ENCODE assay signal across 14 cellular contexts in genomic region chr2:71789556-71790219, GRCh38.
DNase-seq lines count a peak whose midpoint lies in the region; ATAC-seq and TF ChIP-seq lines count a peak whose summit lies in the region.
"Had no signal": no experiment of that assay in that cellular context is flagged by ENCODE, and none has a peak within 500 bp of the region (broad histone marks: within the 10 kb centered on the region; RNA-seq: fewer than 3 reads in every experiment).

No MANE protein-coding gene starts in this region.

- no peak overlapping the region for H3K27ac Mint-ChIP-seq in endodermal cell
- H3K27ac Mint-ChIP-seq in T-helper 2 cell treated with Interferon-gamma antibody and Interleukin-4, amounts not matched to agents 5 μg/mL and 100 μg/mL, for 36 hours, result no peak overlapping the region
- H3K27ac Mint-ChIP-seq: activated CD4-positive, alpha-beta T cell treated with anti-CD3 and anti-CD28 coated beads, Interleukin-2, amount 10 ng/mL, durations not matched to agents 24 days and 14 days; activated T-cell treated with anti-CD3 and anti-CD28 coated beads, Interleukin-2, amount 50 U/mL, for 72 hours had no signal

- H3K4me2 ChIP-seq in KMS-11, result no peak overlapping the region

- H2AFZ ChIP-seq in KMS-11 (ENCODE audit: low read depth), result no peak overlapping the region

- no peak overlapping the region for H3K27ac ChIP-seq in KMS-11
- H3K27ac ChIP-seq in endodermal cell (ENCODE audit: low read depth, low read length), result no peak overlapping the region
- H3K27ac ChIP-seq: Peyer's patch, tibial artery had no signal

- H3K27me3 ChIP-seq in KMS-11 (ENCODE audit: insufficient read depth, low read depth) (no peaks in the 10 kb centered on the region), endodermal cell (ENCODE audit: control insufficient read depth, insufficient read depth, low read length, poor library complexity, severe bottlenecking) (no peaks in the 10 kb centered on the region)
- H3K27me3 ChIP-seq: Peyer's patch, tibial artery had no signal

- DNase-seq in NCI-H82 (lab: John Stamatoyannopoulos, UW) (peak; percentile 3), NCI-H82 treated with DMSO at 0.1 percent for 48 hours (lab: John Stamatoyannopoulos, UW; ENCODE audit: unreplicated experiment) (no peak), endodermal cell (peak; percentile 42), T-helper 1 cell (no peak), Right ventricle myocardium inferior (ENCODE audit: missing footprints) (no peak)
- DNase-seq in stimulated activated CD8-positive, alpha-beta memory T cell treated with anti-CD3 and anti-CD28 coated beads, Interleukin-4, amount 100 ng/mL, for 48 hours, result peak; percentile 0
- no peak for DNase-seq in T-helper 2 cell treated with Interferon-gamma antibody and Interleukin-4, amounts not matched to agents 5 μg/mL and 100 μg/mL, for 36 hours (ENCODE audit: low spot score)
- DNase-seq: activated CD4-positive, alpha-beta T cell treated with anti-CD3 and anti-CD28 coated beads, Interleukin-2, amount 10 ng/mL, durations not matched to agents 24 days and 14 days; activated T-cell treated with anti-CD3 and anti-CD28 coated beads, Interleukin-2, amount 50 U/mL, for 72 hours; NCI-H1436; Peyer's patch; T-helper 2 cell had no signal

- H3K36me3 Mint-ChIP-seq in endodermal cell (ENCODE audit: low read depth), result no peaks in the 10 kb centered on the region
- no peaks in the 10 kb centered on the region for H3K36me3 Mint-ChIP-seq in T-helper 2 cell treated with Interferon-gamma antibody and Interleukin-4, amounts not matched to agents 5 μg/mL and 100 μg/mL, for 36 hours (ENCODE audit: low read depth)

- 90 to 94% methylated on average over 11 to 14 of the region's 14 CpGs for WGBS in endodermal cell (ENCODE audit: insufficient coverage in 1 of 2, insufficient read length in 1 of 2), 2 experiments

- TF ChIP-seq CTCF in KMS-11 (conservative IDR thresholded peaks at IDR 0.05; ENCODE audit: low read depth, low read length) (0 out of 2 replicates have a peak, but pooled peaks have one; percentile 16), endodermal cell (conservative IDR thresholded peaks at IDR 0.05) (peak; percentile 37)

- no peak for ATAC-seq in Right ventricle myocardium inferior
- ATAC-seq: activated T-cell treated with anti-CD3 and anti-CD28 coated beads, Interleukin-2, amount 50 U/mL, for 72 hours had no signal

- peaks cover 9% of the 10 kb centered on the region for H3K4me1 Mint-ChIP-seq in endodermal cell
- no peaks in the 10 kb centered on the region for H3K4me1 Mint-ChIP-seq in T-helper 2 cell treated with Interferon-gamma antibody and Interleukin-4, amounts not matched to agents 5 μg/mL and 100 μg/mL, for 36 hours (ENCODE audit: low read depth)
- H3K4me1 Mint-ChIP-seq: activated CD4-positive, alpha-beta T cell treated with anti-CD3 and anti-CD28 coated beads, Interleukin-2, amount 10 ng/mL, durations not matched to agents 24 days and 14 days had no signal

- H4K20me1 ChIP-seq in KMS-11 (ENCODE audit: insufficient read depth), result no peaks in the 10 kb centered on the region

- H3K4me3 ChIP-seq in KMS-11 (IDR thresholded peaks at IDR 0.05; ENCODE audit: insufficient read depth, low read depth, low read length) (no peak overlapping the region), endodermal cell (ENCODE audit: low read length) (no peak overlapping the region)
- H3K4me3 ChIP-seq: Peyer's patch, tibial artery had no signal

- intact Hi-C loops in Right ventricle myocardium inferior (cut with DNase I), result no loop called here

- H3K4me1 ChIP-seq in KMS-11 (ENCODE audit: low read depth, poor library complexity, severe bottlenecking), result no peaks in the 10 kb centered on the region
- no peaks in the 10 kb centered on the region for H3K4me1 ChIP-seq in endodermal cell (ENCODE audit: control insufficient read depth, insufficient read depth, low read length)

- H3K9me3 ChIP-seq in endodermal cell (ENCODE audit: control insufficient read depth, low read length), result no peaks in the 10 kb centered on the region
- H3K9me3 ChIP-seq: Peyer's patch, tibial artery had no signal

- no peak overlapping the region for H3K4me3 Mint-ChIP-seq in endodermal cell
- no peak overlapping the region for H3K4me3 Mint-ChIP-seq in T-helper 2 cell treated with Interferon-gamma antibody and Interleukin-4, amounts not matched to agents 5 μg/mL and 100 μg/mL, for 36 hours
- H3K4me3 Mint-ChIP-seq: activated CD4-positive, alpha-beta T cell treated with anti-CD3 and anti-CD28 coated beads, Interleukin-2, amount 10 ng/mL, durations not matched to agents 24 days and 14 days; activated T-cell treated with anti-CD3 and anti-CD28 coated beads, Interleukin-2, amount 50 U/mL, for 72 hours had no signal

- no peaks in the 10 kb centered on the region for H3K79me2 ChIP-seq in KMS-11 (ENCODE audit: insufficient read depth, low read depth)

- H3K9ac ChIP-seq in KMS-11 (no peak overlapping the region), endodermal cell (ENCODE audit: extremely low read depth, low read length, poor library complexity, severe bottlenecking) (no peak overlapping the region)

- H3K36me3 ChIP-seq in KMS-11 (ENCODE audit: insufficient read depth) (no peaks in the 10 kb centered on the region), endodermal cell (ENCODE audit: control insufficient read depth, insufficient read depth, low read length) (no peaks in the 10 kb centered on the region)
- H3K36me3 ChIP-seq: Peyer's patch, tibial artery had no signal

- H3K27me3 Mint-ChIP-seq in endodermal cell (ENCODE audit: insufficient read depth), result no peaks in the 10 kb centered on the region
- no peaks in the 10 kb centered on the region for H3K27me3 Mint-ChIP-seq in T-helper 2 cell treated with Interferon-gamma antibody and Interleukin-4, amounts not matched to agents 5 μg/mL and 100 μg/mL, for 36 hours (ENCODE audit: low read depth)

- no peaks in the 10 kb centered on the region for H3K9me3 Mint-ChIP-seq in endodermal cell
- no peaks in the 10 kb centered on the region for H3K9me3 Mint-ChIP-seq in T-helper 2 cell treated with Interferon-gamma antibody and Interleukin-4, amounts not matched to agents 5 μg/mL and 100 μg/mL, for 36 hours
- H3K9me3 Mint-ChIP-seq: activated CD4-positive, alpha-beta T cell treated with anti-CD3 and anti-CD28 coated beads, Interleukin-2, amount 10 ng/mL, durations not matched to agents 24 days and 14 days; activated T-cell treated with anti-CD3 and anti-CD28 coated beads, Interleukin-2, amount 50 U/mL, for 72 hours had no signal

Comparison
In these comparisons a context has a peak if more than half of its experiments do, and no peak if none do; other contexts are left out.
1. DNase-seq: peak in NCI-H82 (single experiment), endodermal cell (single experiment) and stimulated activated CD8-positive, alpha-beta memory T cell treated with anti-CD3 and anti-CD28 coated beads, Interleukin-4, amount 100 ng/mL, for 48 hours (single experiment); none in NCI-H82 treated with DMSO at 0.1 percent for 48 hours (single experiment), T-helper 2 cell treated with Interferon-gamma antibody and Interleukin-4, amounts not matched to agents 5 μg/mL and 100 μg/mL, for 36 hours (single experiment), T-helper 1 cell (0 of 5) and Right ventricle myocardium inferior (single experiment).